ENCODE assay signal across 9 cellular contexts in genomic region chr9:27365977-27366376, GRCh38.
DNase-seq lines count a peak whose midpoint lies in the region; ATAC-seq lines count a peak whose summit lies in the region.
"Had no signal": no experiment of that assay in that cellular context is flagged by ENCODE, and none has a peak within 500 bp of the region (broad histone marks: within the 10 kb centered on the region; RNA-seq: fewer than 3 reads in every experiment).

No MANE protein-coding gene starts in this region.

- peak overlapping the region; percentile 59 for H3K27ac Mint-ChIP-seq in activated CD8-positive, alpha-beta memory T cell treated with anti-CD3 and anti-CD28 coated beads, Interleukin-2, amount 10 ng/mL, durations not matched to agents 7 days and 5 days

- H3K4me1 Mint-ChIP-seq in activated CD8-positive, alpha-beta memory T cell treated with anti-CD3 and anti-CD28 coated beads, Interleukin-2, amount 10 ng/mL, durations not matched to agents 7 days and 5 days = peaks cover 28% of the 10 kb centered on the region

- no peak overlapping the region for H3K4me3 Mint-ChIP-seq in activated CD8-positive, alpha-beta memory T cell treated with anti-CD3 and anti-CD28 coated beads, Interleukin-2, amount 10 ng/mL, durations not matched to agents 7 days and 5 days

- H3K36me3 Mint-ChIP-seq in activated CD8-positive, alpha-beta memory T cell treated with anti-CD3 and anti-CD28 coated beads, Interleukin-2, amount 10 ng/mL, durations not matched to agents 7 days and 5 days = no peaks in the 10 kb centered on the region

- DNase-seq in activated CD4-positive, CD25-positive, alpha-beta regulatory T cell (lab: John Stamatoyannopoulos, UW) = no peak
- DNase-seq in activated CD8-positive, alpha-beta memory T cell treated with anti-CD3 and anti-CD28 coated beads, Interleukin-2, amount 10 ng/mL, durations not matched to agents 7 days and 5 days = peak; percentile 76
- DNase-seq in stimulated activated CD4-positive, alpha-beta T cell treated with anti-CD3 and anti-CD28 coated beads, Interleukin-15, amount 100 ng/mL, for 24 hours = peak; percentile 69
- DNase-seq in germinal center (ENCODE audit: low spot score) = no peak
- DNase-seq in NK-92 (lab: John Stamatoyannopoulos, UW; ENCODE audit: unreplicated experiment) = no peak
- no peak for DNase-seq in DMS153 (lab: John Stamatoyannopoulos, UW)

- no peaks in the 10 kb centered on the region for H3K9me3 Mint-ChIP-seq in activated CD8-positive, alpha-beta memory T cell treated with anti-CD3 and anti-CD28 coated beads, Interleukin-2, amount 10 ng/mL, durations not matched to agents 7 days and 5 days (ENCODE audit: low read depth)

- peak; percentile 88 to 91 for ATAC-seq in activated CD4-positive, CD25-positive, alpha-beta regulatory T cell treated with anti-CD3 and anti-CD28 coated beads, Interleukin-2, amount 50 U/mL, for 24 hours
- ATAC-seq in HG03025 (IDR thresholded peaks at IDR 0.05; ENCODE audit: low FRiP score, unreplicated experiment) = peak; percentile 82
- peak; percentile 97 for ATAC-seq in activated CD8-positive, alpha-beta memory T cell treated with anti-CD3 and anti-CD28 coated beads, Interleukin-2, amount 10 ng/mL, durations not matched to agents 7 days and 5 days
- ATAC-seq: A549 had no signal

- CTCF ChIA-PET in activated CD8-positive, alpha-beta memory T cell treated with anti-CD3 and anti-CD28 coated beads, Interleukin-2, amount 10 ng/mL, durations not matched to agents 7 days and 5 days (lab: Charles Lee) = interaction anchor here (2.0 kb wide), 1 partner anchor 33 kb away, joined by 9 read pairs; no protein-coding TSS in a partner anchor

- peaks cover 22% of the 10 kb centered on the region for H3K27me3 Mint-ChIP-seq in activated CD8-positive, alpha-beta memory T cell treated with anti-CD3 and anti-CD28 coated beads, Interleukin-2, amount 10 ng/mL, durations not matched to agents 7 days and 5 days

Comparison
In these comparisons a context has a peak if more than half of its experiments do, and no peak if none do; other contexts are left out.
1. DNase-seq: peak in activated CD8-positive, alpha-beta memory T cell treated with anti-CD3 and anti-CD28 coated beads, Interleukin-2, amount 10 ng/mL, durations not matched to agents 7 days and 5 days (single experiment) and stimulated activated CD4-positive, alpha-beta T cell treated with anti-CD3 and anti-CD28 coated beads, Interleukin-15, amount 100 ng/mL, for 24 hours (single experiment); none in activated CD4-positive, CD25-positive, alpha-beta regulatory T cell (0 of 4), germinal center (single experiment), NK-92 (single experiment) and DMS153 (single experiment).
2. Peak in every context shown above with its lines, with median percentiles within 50 percentile points of each other: ATAC-seq.